8 cellular contexts compared by ENCODE assay signal in genomic region chr17:55717898-55718735, GRCh38. TPM values are rescaled to one million over a fixed set of nuclear protein-coding genes. Genes with fewer than 3 reads are reported as not detected.
A peak's percentile ranks its signal among the peaks of the same experiment; 100 is the strongest.
DNase-seq lines count a peak whose midpoint lies in the region; ATAC-seq and TF ChIP-seq lines count a peak whose summit lies in the region.

No MANE protein-coding gene starts in this region.

- H3K27me3 Mint-ChIP-seq in Calu3 (ENCODE audit: unreplicated experiment) (peaks cover 9% of the 10 kb centered on the region), mesothelial cell of epicardium (ENCODE audit: low read depth) (peaks cover 1% of the 10 kb centered on the region)
- peaks cover 25% of the 10 kb centered on the region for H3K27me3 Mint-ChIP-seq in activated CD4-positive, alpha-beta memory T cell treated with anti-CD3 and anti-CD28 coated beads for 36 hours
- peaks cover 36 to 37% of the 10 kb centered on the region in 2 donors for H3K27me3 Mint-ChIP-seq in effector memory CD8-positive, alpha-beta T cell

- POLR2A ChIA-PET in HEK293T (lab: Yijun Ruan, JAX) = interaction anchor here (0.6 to 0.9 kb wide), 2 partner anchors 16 to 33 kb away, joined by 3 read pairs; partner anchors contain the start of gene PCTP
- POLR2A ChIA-PET in activated CD4-positive, alpha-beta memory T cell treated with anti-CD3 and anti-CD28 coated beads for 36 hours (lab: Charles Lee) = no interaction called here

- peaks cover 9% of the 10 kb centered on the region for H3K4me1 Mint-ChIP-seq in Calu3 (ENCODE audit: low read depth, unreplicated experiment)
- no peaks in the 10 kb centered on the region for H3K4me1 Mint-ChIP-seq in activated CD4-positive, alpha-beta memory T cell treated with anti-CD3 and anti-CD28 coated beads for 36 hours (ENCODE audit: low read depth)
- no peaks in the 10 kb centered on the region for H3K4me1 Mint-ChIP-seq in effector memory CD8-positive, alpha-beta T cell (ENCODE audit: low read depth in 2 of 2)
- peaks cover 32% of the 10 kb centered on the region for H3K4me1 Mint-ChIP-seq in mesothelial cell of epicardium

- no TSS peak for BruUV-seq in Calu3 (replicated peaks; lab: Mats Ljungman, UMichigan)

- CTCF ChIA-PET in Calu3 (lab: Charles Lee) (interaction anchor here (0.8 to 1.6 kb wide), 4 partner anchors 25 to 190 kb away, joined by 3 to 6 read pairs (median 5); no protein-coding TSS in a partner anchor), HEK293T (lab: Yijun Ruan, JAX) (interaction anchor here (0.6 to 2.3 kb wide), 10 partner anchors 9 to 208 kb away, joined by 3 to 6 read pairs (median 4); no protein-coding TSS in a partner anchor)
- CTCF ChIA-PET in activated CD4-positive, alpha-beta memory T cell treated with anti-CD3 and anti-CD28 coated beads for 36 hours (lab: Charles Lee) = interaction anchor here (0.6 to 8.0 kb wide), 30 partner anchors 11 to 745 kb away, joined by 3 to 116 read pairs (median 4); partner anchors contain the start of gene PCTP

- DNase-seq in Calu3 (peak; percentile 76), HEK293T (ENCODE audit: extremely low spot score) (peak; percentile 49), NCI-H69 (lab: John Stamatoyannopoulos, UW) (peak; percentile 85), mesothelial cell of epicardium (ENCODE audit: low spot score in 2 of 2, unreplicated experiment in 2 of 2) (peak; percentile 51 to 83), cortex of kidney (lab: John Stamatoyannopoulos, UW) (no peak)
- DNase-seq in activated CD4-positive, alpha-beta memory T cell treated with anti-CD3 and anti-CD28 coated beads for 36 hours = peak; percentile 74
- peak; percentile 30 to 40 (median 38) for DNase-seq in effector memory CD8-positive, alpha-beta T cell
- peak; percentile 43 for DNase-seq in stimulated activated CD8-positive, alpha-beta memory T cell treated with anti-CD3 and anti-CD28 coated beads, Interleukin-4, amount 100 ng/mL, for 24 hours (ENCODE audit: low read depth)

- H3K9me3 Mint-ChIP-seq in Calu3 (ENCODE audit: low read depth, unreplicated experiment) (no peaks in the 10 kb centered on the region), mesothelial cell of epicardium (no peaks in the 10 kb centered on the region)
- H3K9me3 Mint-ChIP-seq in activated CD4-positive, alpha-beta memory T cell treated with anti-CD3 and anti-CD28 coated beads for 36 hours = no peaks in the 10 kb centered on the region
- no peaks in the 10 kb centered on the region for H3K9me3 Mint-ChIP-seq in effector memory CD8-positive, alpha-beta T cell

- intact Hi-C loops in Calu3 (cut with micrococcal nuclease; ENCODE audit: unreplicated experiment) = loop anchor here (1.0 to 5.0 kb wide), 3 partner anchors 54 to 191 kb away; no protein-coding TSS in a partner anchor
- intact Hi-C loops in activated CD4-positive, alpha-beta memory T cell treated with anti-CD3 and anti-CD28 coated beads for 36 hours (cut with micrococcal nuclease) = loop anchor here (1.0 to 5.0 kb wide), 3 partner anchors 91 to 192 kb away; no protein-coding TSS in a partner anchor

- H3K4me3 Mint-ChIP-seq in Calu3 (ENCODE audit: low read depth, unreplicated experiment) (no peak overlapping the region), mesothelial cell of epicardium (no peak overlapping the region)
- H3K4me3 Mint-ChIP-seq in activated CD4-positive, alpha-beta memory T cell treated with anti-CD3 and anti-CD28 coated beads for 36 hours = no peak overlapping the region
- no peak overlapping the region for H3K4me3 Mint-ChIP-seq in effector memory CD8-positive, alpha-beta T cell

- TF ChIP-seq CTCF in Calu3 (IDR thresholded peaks at IDR 0.05; ENCODE audit: unreplicated experiment) = peak; percentile 39
- TF ChIP-seq CTCF in mesothelial cell of epicardium (IDR thresholded peaks at IDR 0.05; ENCODE audit: unreplicated experiment) = peak; percentile 95

- H3K36me3 Mint-ChIP-seq in Calu3 (ENCODE audit: insufficient read depth, unreplicated experiment) (no peaks in the 10 kb centered on the region), mesothelial cell of epicardium (no peaks in the 10 kb centered on the region)
- H3K36me3 Mint-ChIP-seq in activated CD4-positive, alpha-beta memory T cell treated with anti-CD3 and anti-CD28 coated beads for 36 hours = no peaks in the 10 kb centered on the region
- no peaks in the 10 kb centered on the region for H3K36me3 Mint-ChIP-seq in effector memory CD8-positive, alpha-beta T cell (ENCODE audit: insufficient read depth)

- H3K27ac Mint-ChIP-seq in Calu3 (ENCODE audit: unreplicated experiment) (no peak overlapping the region), mesothelial cell of epicardium (no peak overlapping the region)
- no peak overlapping the region for H3K27ac Mint-ChIP-seq in activated CD4-positive, alpha-beta memory T cell treated with anti-CD3 and anti-CD28 coated beads for 36 hours
- H3K27ac Mint-ChIP-seq in effector memory CD8-positive, alpha-beta T cell = no peak overlapping the region

- no peak for ATAC-seq in effector memory CD8-positive, alpha-beta T cell (replicated peaks)

TF ChIP-seq in HEK293T, 16 proteins besides CTCF, POLR2A, EP300 and RAD21:
- TF ChIP-seq LEF1 (IDR thresholded peaks at IDR 0.05; ENCODE audit: borderline replicate concordance) = no peak

RNA-seq across cellular contexts. Expression of gene TMEM100, which starts 4.5 kb away (rescaled TPM):
- not detected in 2 replicates for total RNA-seq in Calu3 (2022)
- total RNA-seq in activated CD4-positive, alpha-beta memory T cell treated with anti-CD3 and anti-CD28 coated beads for 36 hours = not detected
- total RNA-seq in mesothelial cell of epicardium = 4.9 to 5.1 TPM (median 5.0 TPM) in 3 replicates

RNA-seq across cellular contexts. Expression of gene PCTP, which starts 32.7 kb away (rescaled TPM):
- total RNA-seq in Calu3 (2022) (19.6 and 20.1 TPM in 2 replicates), mesothelial cell of epicardium (13.3 to 15.8 TPM (median 13.3 TPM) in 3 replicates)
- total RNA-seq in activated CD4-positive, alpha-beta memory T cell treated with anti-CD3 and anti-CD28 coated beads for 36 hours = 1 to 10 TPM; 9.3 to 9.8 TPM
